Comparison of ENCODE assay signal across 8 cellular contexts in genomic region chr5:159207616-159208507, GRCh38. TPM values are rescaled to one million over a fixed set of nuclear protein-coding genes. Genes with fewer than 3 reads are reported as not detected.
DNase-seq lines count a peak whose midpoint lies in the region; ATAC-seq and TF ChIP-seq lines count a peak whose summit lies in the region.

No MANE protein-coding gene starts in this region.

- TF ChIP-seq CTCF in neural crest cell (conservative IDR thresholded peaks at IDR 0.05) = no peak

- peak; percentile 43 for DNase-seq in DMS79 (lab: John Stamatoyannopoulos, UW)
- DNase-seq in activated effector memory CD4-positive, alpha-beta T cell treated with anti-CD3 and anti-CD28 coated beads, Interleukin-2, amount 50 U/mL, for 16 hours = peak; percentile 92
- DNase-seq in fibroblast of the conjunctiva (ENCODE audit: low read depth) = peak; percentile 56
- peak; percentile 52 for DNase-seq in neural crest cell (ENCODE audit: low read depth, low spot score)
- peak; percentile 79 to 88 for DNase-seq in stimulated activated naive CD8-positive, alpha-beta T cell treated with anti-CD3 and anti-CD28 coated beads, Interleukin-15, amount 100 ng/mL, for 72 hours

- H3K36me3 Mint-ChIP-seq in IgD-negative memory B cell (peaks cover under 1% of the 10 kb centered on the region), neural crest cell (ENCODE audit: low read depth) (no peaks in the 10 kb centered on the region)

- H3K9me3 Mint-ChIP-seq in IgD-negative memory B cell (no peaks in the 10 kb centered on the region), neural crest cell (no peaks in the 10 kb centered on the region)
- H3K9me3 Mint-ChIP-seq in stimulated activated naive CD8-positive, alpha-beta T cell treated with anti-CD3 and anti-CD28 coated beads, Interleukin-15, amount 100 ng/mL, for 72 hours = no peaks in the 10 kb centered on the region

- H3K4me1 Mint-ChIP-seq in IgD-negative memory B cell (peaks cover 34 to 47% (median 39%) of the 10 kb centered on the region in 3 donors), neural crest cell (peaks cover 52% of the 10 kb centered on the region)
- peaks cover 70% of the 10 kb centered on the region for H3K4me1 Mint-ChIP-seq in stimulated activated naive CD8-positive, alpha-beta T cell treated with anti-CD3 and anti-CD28 coated beads, Interleukin-15, amount 100 ng/mL, for 72 hours

- H3K27me3 Mint-ChIP-seq in IgD-negative memory B cell (no peaks in the 10 kb centered on the region), neural crest cell (ENCODE audit: low read depth) (no peaks in the 10 kb centered on the region)
- H3K27me3 Mint-ChIP-seq in stimulated activated naive CD8-positive, alpha-beta T cell treated with anti-CD3 and anti-CD28 coated beads, Interleukin-15, amount 100 ng/mL, for 72 hours = no peaks in the 10 kb centered on the region

- ATAC-seq in GM21576 (IDR thresholded peaks at IDR 0.05; ENCODE audit: unreplicated experiment) = peak; percentile 52
- ATAC-seq in stimulated activated naive CD8-positive, alpha-beta T cell treated with anti-CD3 and anti-CD28 coated beads, Interleukin-15, amount 100 ng/mL, for 72 hours = peak; percentile 78

- H3K4me3 Mint-ChIP-seq in IgD-negative memory B cell = peak overlapping the region; percentile 91 to 99 (median 95)
- H3K4me3 Mint-ChIP-seq in neural crest cell = peak overlapping the region; percentile 96
- H3K4me3 Mint-ChIP-seq in stimulated activated naive CD8-positive, alpha-beta T cell treated with anti-CD3 and anti-CD28 coated beads, Interleukin-15, amount 100 ng/mL, for 72 hours = peak overlapping the region; percentile 97 to 99

- TF ChIP-seq POLR2A in Raji (IDR thresholded peaks at IDR 0.05; ENCODE audit: insufficient read depth, low read depth, low read length) = peak; percentile 50; the same call in 1 of the 2 replicates

- peak overlapping the region; percentile 91 to 97 (median 95) for H3K27ac Mint-ChIP-seq in IgD-negative memory B cell
- H3K27ac Mint-ChIP-seq in neural crest cell (ENCODE audit: unreplicated experiment) = peak overlapping the region; percentile 99
- H3K27ac Mint-ChIP-seq in stimulated activated naive CD8-positive, alpha-beta T cell treated with anti-CD3 and anti-CD28 coated beads, Interleukin-15, amount 100 ng/mL, for 72 hours = peak overlapping the region; percentile 99

RNA-seq across cellular contexts. Expression of gene RNF145, which starts 1.5 kb away (rescaled TPM):
- polyA plus RNA-seq in IgD-negative memory B cell = 15.6 TPM
- total RNA-seq in neural crest cell = 92.1 and 95.2 TPM in 2 replicates

RNA-seq across cellular contexts. Expression of gene UBLCP1, which starts 55.2 kb away (rescaled TPM):
- polyA plus RNA-seq in IgD-negative memory B cell = 45.1 TPM
- total RNA-seq in neural crest cell = 36.9 and 39.2 TPM in 2 replicates

Comparison
In these comparisons a context has a peak if more than half of its experiments do, and no peak if none do; other contexts are left out.
1. Peak in every context shown above with its lines: DNase-seq and ATAC-seq.